ENCODE assay signal across 23 cellular contexts in genomic region chr1:201229095-201229494, GRCh38. TPM values are rescaled to one million over a fixed set of nuclear protein-coding genes. Genes with fewer than 3 reads are reported as not detected.
"Had no signal": no experiment of that assay in that cellular context is flagged by ENCODE, and none has a peak within 500 bp of the region (broad histone marks: within the 10 kb centered on the region; RNA-seq: fewer than 3 reads in every experiment).

No MANE protein-coding gene starts in this region.

- H3K9me3 ChIP-seq: adrenal gland, breast epithelium, neutrophil, thyroid gland, uterus had no signal

- DNase-seq: activated CD4-positive, CD25-positive, alpha-beta regulatory T cell; activated CD8-positive, alpha-beta memory T cell treated with anti-CD3 and anti-CD28 coated beads, Interleukin-2, amount 50 U/mL, for 4 hours; activated naive CD4-positive, alpha-beta T cell treated with anti-CD3 and anti-CD28 coated beads, Interleukin-2, amount 50 U/mL, for 16 hours; adrenal gland; effector CD8-positive, alpha-beta T cell; hypothalamus; natural killer cell; retina; stimulated activated CD4-positive, alpha-beta T cell treated with anti-CD3 and anti-CD28 coated beads, Interleukin-12 subunit alpha, Interleukin-12 subunit beta, amount 100 ng/mL, for 4 hours; stimulated activated CD4-positive, alpha-beta T cell treated with anti-CD3 and anti-CD28 coated beads, Interleukin-1b, Interleukin-23, amount 100 ng/mL, for 48 hours; stimulated activated CD8-positive, alpha-beta memory T cell treated with anti-CD3 and anti-CD28 coated beads, Interleukin-4, amount 100 ng/mL, for 48 hours; stimulated activated naive CD4-positive, alpha-beta T cell; thyroid gland; uterus had no signal

- H3K4me1 ChIP-seq: adrenal gland, breast epithelium, thyroid gland, uterus had no signal

- H3K4me3 ChIP-seq: adrenal gland, breast epithelium, lung, thyroid gland, uterus had no signal

- H3K27me3 ChIP-seq: adrenal gland, breast epithelium, neutrophil, thyroid gland, uterus had no signal

- H3K27ac ChIP-seq: adrenal gland, breast epithelium, foreskin keratinocyte, neutrophil, thyroid gland, uterus had no signal

- ATAC-seq: left lobe of liver, natural killer cell, T-cell had no signal

- H3K36me3 ChIP-seq: adrenal gland, breast epithelium, neutrophil, thyroid gland, uterus had no signal

RNA-seq across cellular contexts. Expression of gene IGFN1, which starts 38.5 kb away (rescaled TPM):
- total RNA-seq: activated CD4-positive, alpha-beta T cell treated with anti-CD3 and anti-CD28 coated beads, Interleukin-2, amount 10 ng/mL, durations not matched to agents 24 days and 14 days; endothelial cell of umbilical vein; foreskin keratinocyte; left lobe of liver; natural killer cell; subcutaneous adipose tissue; T-cell had no signal

RNA-seq across cellular contexts. Expression of gene PKP1, which starts 54.2 kb away (rescaled TPM):
- total RNA-seq: activated CD4-positive, alpha-beta T cell treated with anti-CD3 and anti-CD28 coated beads, Interleukin-2, amount 10 ng/mL, durations not matched to agents 24 days and 14 days; endothelial cell of umbilical vein; natural killer cell had no signal
